8 cellular contexts compared by ENCODE assay signal in genomic region chr11:118923721-118924587, GRCh38. TPM values are rescaled to one million over a fixed set of nuclear protein-coding genes. Genes with fewer than 3 reads are reported as not detected.
DNase-seq lines count a peak whose midpoint lies in the region; ATAC-seq lines count a peak whose summit lies in the region.

No MANE protein-coding gene starts in this region.

- no peak for ATAC-seq in activated CD8-positive, alpha-beta T cell treated with anti-CD3 and anti-CD28 coated beads, Interleukin-2, amount 10 ng/mL, durations not matched to agents 7 days and 5 days
- ATAC-seq in left cardiac atrium: no peak

- H3K4me2 ChIP-seq in skeletal muscle satellite cell (ENCODE audit: low read length): peak overlapping the region; percentile 91

- DNase-seq in H7 (peak; percentile 23), left cardiac atrium (peak; percentile 24), DMS153 (lab: John Stamatoyannopoulos, UW) (no peak), T1000 (lab: John Stamatoyannopoulos, UW) (no peak), KBM-7 (no peak)
- peak; percentile 49 for DNase-seq in activated CD8-positive, alpha-beta T cell treated with anti-CD3 and anti-CD28 coated beads, Interleukin-2, amount 10 ng/mL, durations not matched to agents 7 days and 5 days
- no peak for DNase-seq in stimulated activated CD4-positive, alpha-beta T cell treated with anti-CD3 and anti-CD28 coated beads, Interleukin-4, amount 100 ng/mL, for 24 hours

- H3K4me1 Mint-ChIP-seq in activated CD8-positive, alpha-beta T cell treated with anti-CD3 and anti-CD28 coated beads, Interleukin-2, amount 10 ng/mL, durations not matched to agents 7 days and 5 days (ENCODE audit: low read depth): peaks cover 63% of the 10 kb centered on the region

- peaks cover 30% of the 10 kb centered on the region for H3K36me3 Mint-ChIP-seq in activated CD8-positive, alpha-beta T cell treated with anti-CD3 and anti-CD28 coated beads, Interleukin-2, amount 10 ng/mL, durations not matched to agents 7 days and 5 days (ENCODE audit: low read depth)

- intact Hi-C loops in left cardiac atrium (cut with DNase I): no loop called here

- peak overlapping the region; percentile 97 for H3K4me3 Mint-ChIP-seq in activated CD8-positive, alpha-beta T cell treated with anti-CD3 and anti-CD28 coated beads, Interleukin-2, amount 10 ng/mL, durations not matched to agents 7 days and 5 days

- H3K9me3 Mint-ChIP-seq in activated CD8-positive, alpha-beta T cell treated with anti-CD3 and anti-CD28 coated beads, Interleukin-2, amount 10 ng/mL, durations not matched to agents 7 days and 5 days (ENCODE audit: insufficient read depth): no peaks in the 10 kb centered on the region

- no peaks in the 10 kb centered on the region for H3K9me3 ChIP-seq in skeletal muscle satellite cell (replicated peaks; ENCODE audit: low read length)

- H3K36me3 ChIP-seq in H7 (replicated peaks; ENCODE audit: control insufficient read depth, insufficient read depth, low read length) (no peaks in the 10 kb centered on the region), skeletal muscle satellite cell (ENCODE audit: insufficient read depth, low read length) (no peaks in the 10 kb centered on the region)

- peaks cover 65% of the 10 kb centered on the region for H3K4me1 ChIP-seq in skeletal muscle satellite cell (ENCODE audit: control insufficient read depth, insufficient read depth, low read length)

- H3K27ac Mint-ChIP-seq in activated CD8-positive, alpha-beta T cell treated with anti-CD3 and anti-CD28 coated beads, Interleukin-2, amount 10 ng/mL, durations not matched to agents 7 days and 5 days: peak overlapping the region; percentile 84

- no peaks in the 10 kb centered on the region for H3K27me3 Mint-ChIP-seq in activated CD8-positive, alpha-beta T cell treated with anti-CD3 and anti-CD28 coated beads, Interleukin-2, amount 10 ng/mL, durations not matched to agents 7 days and 5 days (ENCODE audit: low read depth)

- POLR2A ChIA-PET in activated CD8-positive, alpha-beta T cell treated with anti-CD3 and anti-CD28 coated beads, Interleukin-2, amount 10 ng/mL, durations not matched to agents 7 days and 5 days (lab: Charles Lee): interaction anchor here (0.8 to 6.1 kb wide), 7 partner anchors 9 to 134 kb away, joined by 3 to 104 read pairs (median 5); partner anchors contain the start of gene DDX6

- H3K27me3 ChIP-seq in H7 (ENCODE audit: control insufficient read depth, insufficient read depth, low read length) (no peaks in the 10 kb centered on the region; the same call in 1 of the 2 replicates), skeletal muscle satellite cell (ENCODE audit: control insufficient read depth, insufficient read depth, low read length) (no peaks in the 10 kb centered on the region)

- CTCF ChIA-PET in activated CD8-positive, alpha-beta T cell treated with anti-CD3 and anti-CD28 coated beads, Interleukin-2, amount 10 ng/mL, durations not matched to agents 7 days and 5 days (lab: Charles Lee): interaction anchor here (0.7 to 2.1 kb wide), 7 partner anchors 12 to 232 kb away, joined by 3 to 14 read pairs (median 4); partner anchors contain the start of gene DDX6

- in situ Hi-C loops in KBM-7 (cut with MboI; ENCODE audit: low pct_unique_long_range_greater_than_20kb, low sequenced_read_pairs): no loop called here

- peak overlapping the region; percentile 92 for H3K9ac ChIP-seq in skeletal muscle satellite cell (ENCODE audit: low read depth, low read length)

- H3K4me3 ChIP-seq in H7 (ENCODE audit: insufficient read depth, low read depth, low read length): peak overlapping the region; percentile 83
- peak overlapping the region; percentile 94 for H3K4me3 ChIP-seq in skeletal muscle satellite cell (ENCODE audit: low read length)

RNA-seq across cellular contexts. Expression of gene BCL9L, which starts 1.8 kb away (rescaled TPM):
- total RNA-seq in H7 (2014; rRNA removed; shearing (Covaris generic)): 15.8 and 18.5 TPM in 2 replicates
- 10 to 100 TPM; 70.0 to 70.6 TPM for total RNA-seq in activated CD8-positive, alpha-beta T cell treated with anti-CD3 and anti-CD28 coated beads, Interleukin-2, amount 10 ng/mL, durations not matched to agents 7 days and 5 days
- 10 to 100 TPM; 39.8 to 41.3 TPM for total RNA-seq in left cardiac atrium
- total RNA-seq in skeletal muscle satellite cell (2012; rRNA removed): 22.3 and 25.1 TPM in 2 replicates

RNA-seq across cellular contexts. Expression of gene UPK2, which starts 32.1 kb away (rescaled TPM):
- 0.21 TPM in 1 of 2 replicates, not detected in the other for total RNA-seq in H7 (2014; rRNA removed; shearing (Covaris generic))
- not detected for total RNA-seq in activated CD8-positive, alpha-beta T cell treated with anti-CD3 and anti-CD28 coated beads, Interleukin-2, amount 10 ng/mL, durations not matched to agents 7 days and 5 days
- total RNA-seq in left cardiac atrium: not detected
- not detected in 2 replicates for total RNA-seq in skeletal muscle satellite cell (2012; rRNA removed)

RNA-seq across cellular contexts. Expression of gene CXCR5, which starts 40.3 kb away (rescaled TPM):
- 0.04 TPM in 1 of 2 replicates, not detected in the other for total RNA-seq in H7 (2014; rRNA removed; shearing (Covaris generic))
- total RNA-seq in activated CD8-positive, alpha-beta T cell treated with anti-CD3 and anti-CD28 coated beads, Interleukin-2, amount 10 ng/mL, durations not matched to agents 7 days and 5 days: under 1 TPM; 0.08 to 0.18 TPM
- total RNA-seq in left cardiac atrium: not detected
- total RNA-seq in skeletal muscle satellite cell (2012; rRNA removed): not detected in 2 replicates

RNA-seq across cellular contexts. Expression of gene FOXR1, which starts 47.6 kb away (rescaled TPM):
- total RNA-seq in H7 (2014; rRNA removed; shearing (Covaris generic)): not detected in 2 replicates
- not detected for total RNA-seq in activated CD8-positive, alpha-beta T cell treated with anti-CD3 and anti-CD28 coated beads, Interleukin-2, amount 10 ng/mL, durations not matched to agents 7 days and 5 days
- not detected for total RNA-seq in left cardiac atrium
- not detected in 2 replicates for total RNA-seq in skeletal muscle satellite cell (2012; rRNA removed)

Comparison
In these comparisons a context has a peak if more than half of its experiments do, and no peak if none do; other contexts are left out.
1. DNase-seq: peak in H7 (single experiment), activated CD8-positive, alpha-beta T cell treated with anti-CD3 and anti-CD28 coated beads, Interleukin-2, amount 10 ng/mL, durations not matched to agents 7 days and 5 days (single experiment) and left cardiac atrium (single experiment); none in DMS153 (single experiment), T1000 (single experiment), stimulated activated CD4-positive, alpha-beta T cell treated with anti-CD3 and anti-CD28 coated beads, Interleukin-4, amount 100 ng/mL, for 24 hours (single experiment) and KBM-7 (single experiment).